Comparison of ENCODE assay signal across 1 cellular context in genomic region chr9:117403848-117404247, GRCh38.
TF ChIP-seq lines count a peak whose summit lies in the region.

No MANE protein-coding gene starts in this region.

TF ChIP-seq in GM23338, 12 proteins besides CTCF, POLR2A, EP300 and RAD21 (continued from another document):
- TF ChIP-seq REST (IDR thresholded peaks at IDR 0.05; ENCODE audit: unreplicated experiment) (no peak), ZNF462 (CRISPR knock-in tag; IDR thresholded peaks at IDR 0.05) (no peak), CREB1 (CRISPR knock-in tag; IDR thresholded peaks at IDR 0.05; ENCODE audit: low read depth) (no peak)
